In the genomic region with DNA sequence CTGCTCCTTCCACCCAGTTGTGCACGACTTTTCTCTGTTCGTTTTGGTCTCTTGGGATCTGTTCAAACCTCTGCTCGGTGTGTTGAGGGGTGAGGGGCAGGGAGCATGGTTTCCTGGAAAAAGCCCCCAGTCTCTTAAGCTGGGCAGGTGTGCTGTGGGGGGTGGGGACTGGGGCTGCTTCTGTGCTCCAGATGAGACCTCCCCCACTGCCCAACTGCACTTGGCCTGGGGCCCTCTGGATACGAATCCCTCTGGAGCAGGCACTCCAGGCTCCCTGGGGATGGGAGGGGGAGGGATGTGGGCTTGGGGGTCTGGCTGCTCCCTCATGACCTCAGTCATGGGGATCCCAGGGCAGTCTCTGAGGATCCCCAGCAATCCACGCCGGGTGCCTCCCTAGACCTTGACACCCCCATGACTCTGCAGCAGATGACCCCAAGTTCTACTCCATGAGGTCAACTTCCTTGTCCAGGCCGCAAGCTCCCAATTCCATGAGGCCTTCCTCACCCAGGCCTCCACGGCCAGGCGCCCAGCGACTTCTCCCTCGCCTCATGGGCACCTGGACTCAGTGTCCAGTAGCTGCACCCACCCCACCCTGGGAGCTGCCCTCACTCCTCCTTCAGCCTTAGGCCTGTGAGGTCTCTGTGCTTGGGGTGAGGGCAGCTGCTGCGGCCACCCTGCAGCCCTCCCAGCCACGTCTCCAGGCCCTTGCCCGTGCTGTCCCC, we compare ENCODE assay signal across 15 cellular contexts.
"Had no signal": no experiment of that assay in that cellular context is flagged by ENCODE, and none has a peak within 500 bp of the region (broad histone marks: within the 10 kb centered on the region; RNA-seq: fewer than 3 reads in every experiment).

No MANE protein-coding gene starts in this region.

- DNase-seq: activated CD4-positive, alpha-beta T cell treated with anti-CD3 and anti-CD28 coated beads, Interleukin-2, amount 10 ng/mL, durations not matched to agents 24 days and 14 days; activated CD8-positive, alpha-beta memory T cell treated with anti-CD3 and anti-CD28 coated beads, Interleukin-2, amount 10 ng/mL, durations not matched to agents 7 days and 5 days; activated naive CD4-positive, alpha-beta T cell treated with anti-CD3 and anti-CD28 coated beads for 36 hours; activated T-cell treated with anti-CD3 and anti-CD28 coated beads, Interleukin-2, amount 50 U/mL, for 72 hours; body of pancreas; cortex of kidney; effector memory CD8-positive, alpha-beta T cell; left ventricle myocardium superior; mesenchymal stem cell; stimulated activated CD4-positive, alpha-beta T cell treated with anti-CD3 and anti-CD28 coated beads, Interleukin-12 subunit alpha, Interleukin-12 subunit beta, amount 100 ng/mL, for 4 hours; T-helper 1 cell had no signal

- H3K27ac Mint-ChIP-seq: activated CD8-positive, alpha-beta memory T cell treated with anti-CD3 and anti-CD28 coated beads, Interleukin-2, amount 10 ng/mL, durations not matched to agents 7 days and 5 days; activated naive CD4-positive, alpha-beta T cell treated with anti-CD3 and anti-CD28 coated beads for 36 hours; activated T-cell treated with anti-CD3 and anti-CD28 coated beads, Interleukin-2, amount 50 U/mL, for 72 hours; effector memory CD8-positive, alpha-beta T cell; nephron; stimulated activated naive CD8-positive, alpha-beta T cell treated with anti-CD3 and anti-CD28 coated beads, Interleukin-15, Interleukin-2, amounts not matched to agents 100 ng/mL and 50 ng/mL, for 24 hours had no signal

- H3K4me1 Mint-ChIP-seq: nephron had no signal

- H3K4me3 Mint-ChIP-seq: activated CD4-positive, alpha-beta T cell treated with anti-CD3 and anti-CD28 coated beads, Interleukin-2, amount 10 ng/mL, durations not matched to agents 24 days and 14 days; activated CD8-positive, alpha-beta memory T cell treated with anti-CD3 and anti-CD28 coated beads, Interleukin-2, amount 10 ng/mL, durations not matched to agents 7 days and 5 days; activated naive CD4-positive, alpha-beta T cell treated with anti-CD3 and anti-CD28 coated beads for 36 hours; activated T-cell treated with anti-CD3 and anti-CD28 coated beads, Interleukin-2, amount 50 U/mL, for 72 hours; central memory CD8-positive, alpha-beta T cell; effector memory CD8-positive, alpha-beta T cell; nephron; stimulated activated naive CD8-positive, alpha-beta T cell treated with anti-CD3 and anti-CD28 coated beads, Interleukin-15, Interleukin-2, amounts not matched to agents 100 ng/mL and 50 ng/mL, for 24 hours had no signal

- H3K9me3 Mint-ChIP-seq: activated CD4-positive, alpha-beta T cell treated with anti-CD3 and anti-CD28 coated beads, Interleukin-2, amount 10 ng/mL, durations not matched to agents 24 days and 14 days; activated naive CD4-positive, alpha-beta T cell treated with anti-CD3 and anti-CD28 coated beads for 36 hours; activated T-cell treated with anti-CD3 and anti-CD28 coated beads, Interleukin-2, amount 50 U/mL, for 72 hours; central memory CD8-positive, alpha-beta T cell; effector memory CD8-positive, alpha-beta T cell; nephron; stimulated activated naive CD8-positive, alpha-beta T cell treated with anti-CD3 and anti-CD28 coated beads, Interleukin-15, Interleukin-2, amounts not matched to agents 100 ng/mL and 50 ng/mL, for 24 hours had no signal

- ATAC-seq: activated CD8-positive, alpha-beta memory T cell treated with anti-CD3 and anti-CD28 coated beads, Interleukin-2, amount 10 ng/mL, durations not matched to agents 7 days and 5 days; activated T-cell treated with anti-CD3 and anti-CD28 coated beads, Interleukin-2, amount 50 U/mL, for 72 hours; body of pancreas; effector memory CD8-positive, alpha-beta T cell; gastroesophageal sphincter; left ventricle myocardium superior had no signal
